Comparison of ENCODE assay signal across 1 cellular context in genomic region chr10:97517096-97517750, GRCh38.
TF ChIP-seq lines count a peak whose summit lies in the region.

No MANE protein-coding gene starts in this region.

TF ChIP-seq in HCT116, 20 proteins besides CTCF, POLR2A, EP300 and RAD21 (continued from another document):
- no peak for TF ChIP-seq ATF3 (IDR thresholded peaks at IDR 0.05)
- TF ChIP-seq TCF7L2 (IDR thresholded peaks at IDR 0.05; ENCODE audit: borderline replicate concordance, extremely low read depth, insufficient read depth, insufficient read length), result no peak
- TF ChIP-seq EGR1 (IDR thresholded peaks at IDR 0.05; ENCODE audit: low read depth), result no peak
